In genomic region chr15:100728371-100729201, GRCh38 we compare ENCODE assay signal across 21 cellular contexts.
A peak's percentile ranks its signal among the peaks of the same experiment; 100 is the strongest.
DNase-seq lines count a peak whose midpoint lies in the region; ATAC-seq and TF ChIP-seq lines count a peak whose summit lies in the region.
"Had no signal": no experiment of that assay in that cellular context is flagged by ENCODE, and none has a peak within 500 bp of the region (broad histone marks: within the 10 kb centered on the region; RNA-seq: fewer than 3 reads in every experiment).

No MANE protein-coding gene starts in this region.

- H3K4me2 ChIP-seq in mammary epithelial cell (ENCODE audit: insufficient read depth, low read depth, low read length) (no peak overlapping the region), osteoblast (ENCODE audit: insufficient read depth, low read length) (no peak overlapping the region)

- H3K36me3 ChIP-seq in HEK293 (ENCODE audit: control insufficient read depth in 2 of 2, insufficient read depth in 1 of 2, low read length in 2 of 2), result no peaks in the 10 kb centered on the region
- H3K36me3 ChIP-seq in mammary epithelial cell (ENCODE audit: insufficient read depth, low read length), result no peaks in the 10 kb centered on the region
- H3K36me3 ChIP-seq in osteoblast (ENCODE audit: insufficient read depth, low read length), result no peaks in the 10 kb centered on the region
- H3K36me3 ChIP-seq: left lung, tibial artery had no signal

- H3K79me2 ChIP-seq in mammary epithelial cell (ENCODE audit: insufficient read depth, low read length), result no peaks in the 10 kb centered on the region
- H3K79me2 ChIP-seq in osteoblast (ENCODE audit: insufficient read depth, low read length), result no peaks in the 10 kb centered on the region

- TF ChIP-seq CTCF in HEK293 (tag by site-specific recombination; IDR thresholded peaks at IDR 0.05), result no peak
- no peak for TF ChIP-seq CTCF in mammary epithelial cell (conservative IDR thresholded peaks at IDR 0.05 in 1 of 2, IDR thresholded peaks at IDR 0.05 in 1 of 2; ENCODE audit: extremely low read depth in 1 of 2, insufficient read depth in 1 of 2, low read depth in 1 of 2, low read length in 2 of 2)
- TF ChIP-seq CTCF in osteoblast (IDR thresholded peaks at IDR 0.05; ENCODE audit: extremely low read depth, low read depth, low read length), result no peak

- H3K27me3 ChIP-seq in mammary epithelial cell (ENCODE audit: insufficient read depth, low read length) (no peaks in the 10 kb centered on the region), osteoblast (ENCODE audit: insufficient read depth, low read length) (no peaks in the 10 kb centered on the region)
- H3K27me3 ChIP-seq: left lung, tibial artery had no signal

- WGBS in mammary epithelial cell (ENCODE audit: low coverage, missing lambda C conversion rate), result 90% methylated on average over 17 of the region's 17 CpGs

- H3K9ac ChIP-seq in mammary epithelial cell (ENCODE audit: insufficient read depth, low read length), result peak overlapping the region; percentile 76

- BruUV-seq in mammary epithelial cell (replicated peaks; lab: Mats Ljungman, UMichigan), result no TSS peak

- H3K27ac ChIP-seq in HEK293 (ENCODE audit: extremely low read depth, low read depth, low read length) (no peak overlapping the region), mammary epithelial cell (ENCODE audit: insufficient read depth, low read depth, low read length) (peak overlapping the region; percentile 100), osteoblast (ENCODE audit: low read depth, low read length) (no peak overlapping the region)
- H3K27ac ChIP-seq: 22Rv1, left lung, psoas muscle, tibial artery had no signal

- CTCF ChIA-PET in HEK293 (lab: Yijun Ruan, JAX), result no interaction called here
- CTCF ChIA-PET in mammary epithelial cell (lab: Charles Lee; ENCODE audit: low non-redundant PET), result interaction anchor here (0.5 kb wide), 1 partner anchor 144 kb away, joined by 5 read pairs; no protein-coding TSS in a partner anchor

- in situ Hi-C loops in mammary epithelial cell (cut with MboI; ENCODE audit: low sequenced_read_pairs in 2 of 2), result loop anchor here in 1 of 2 donors (10.0 kb wide), 1 partner anchor 146 kb away; the partner anchor contains the start of gene ALDH1A3

- H3K4me1 ChIP-seq in HEK293 (ENCODE audit: control insufficient read depth, insufficient read depth, low read length), result no peaks in the 10 kb centered on the region
- H3K4me1 ChIP-seq in mammary epithelial cell (ENCODE audit: insufficient read depth, low read length), result peaks cover 77% of the 10 kb centered on the region
- peaks cover 53% of the 10 kb centered on the region for H3K4me1 ChIP-seq in osteoblast (ENCODE audit: insufficient read depth, low read length)
- H3K4me1 ChIP-seq: left lung had no signal

- no peak for ATAC-seq in HG02610 (IDR thresholded peaks at IDR 0.05; ENCODE audit: unreplicated experiment)
- ATAC-seq in GM19023 (IDR thresholded peaks at IDR 0.05; ENCODE audit: unreplicated experiment), result no peak
- ATAC-seq: psoas muscle; stimulated activated naive B cell treated with anti-CD40 and anti-IgM and Interleukin-4, amounts not matched to agents 10 μg/mL and 1 μg/mL and 100 μg/mL, for 72 hours had no signal

- no peaks in the 10 kb centered on the region for H4K20me1 ChIP-seq in mammary epithelial cell (ENCODE audit: insufficient read depth, low read length)
- no peaks in the 10 kb centered on the region for H4K20me1 ChIP-seq in osteoblast (ENCODE audit: insufficient read depth, low read length)

- POLR2A ChIA-PET in HEK293 (lab: Yijun Ruan, JAX), result no interaction called here

- H2AFZ ChIP-seq in mammary epithelial cell (ENCODE audit: low read depth, low read length) (no peak overlapping the region), osteoblast (ENCODE audit: low read length) (no peak overlapping the region)

- H3K4me3 ChIP-seq in HEK293 (ENCODE audit: low read depth, low read length) (no peak overlapping the region), mammary epithelial cell (replicated peaks in 1 of 3; ENCODE audit: insufficient read depth in 1 of 3, low read depth in 2 of 3, low read length in 3 of 3) (no peak overlapping the region), osteoblast (ENCODE audit: insufficient read depth, low read length) (no peak overlapping the region)
- H3K4me3 ChIP-seq: left lung, psoas muscle, tibial artery had no signal

- intact Hi-C loops in mammary epithelial cell (cut with micrococcal nuclease), result no loop called here

- DNase-seq in DMS 273 (lab: John Stamatoyannopoulos, UW; ENCODE audit: unreplicated experiment) (peak; percentile 6), DMS 273 treated with DMSO at 0.1 percent for 48 hours (lab: John Stamatoyannopoulos, UW) (no peak), mammary epithelial cell (no peak), osteoblast (ENCODE audit: insufficient read length, low spot score, missing footprints) (peak; percentile 9), AML-193 (lab: John Stamatoyannopoulos, UW) (no peak)
- DNase-seq: activated CD4-positive, alpha-beta T cell treated with anti-CD3 and anti-CD28 coated beads for 4 hours; KG1; left lung; MV-4-11; NCI-H2029 treated with DMSO at 0.1 percent for 48 hours; NCI-H510A; psoas muscle; SHP77; stimulated activated CD4-positive, alpha-beta T cell treated with anti-CD3 and anti-CD28 coated beads, Interleukin-1b, Interleukin-23, amount 100 ng/mL, for 48 hours; stimulated activated naive B cell treated with anti-CD40 and anti-IgM and Interleukin-4, amounts not matched to agents 10 μg/mL and 1 μg/mL and 100 μg/mL, for 72 hours; T-helper 1 cell; tibial artery had no signal

- no peaks in the 10 kb centered on the region for H3K9me3 ChIP-seq in HEK293 (ENCODE audit: control insufficient read depth, insufficient read depth, low read depth, low read length)
- no peaks in the 10 kb centered on the region for H3K9me3 ChIP-seq in mammary epithelial cell (replicated peaks; ENCODE audit: insufficient read depth, low read length)
- no peaks in the 10 kb centered on the region for H3K9me3 ChIP-seq in osteoblast (ENCODE audit: low read depth, low read length)
- H3K9me3 ChIP-seq: left lung, psoas muscle, tibial artery had no signal

- dilution Hi-C loops in mammary epithelial cell (cut with HindIII; ENCODE audit: low sequenced_read_pairs), result loop anchor here (5.0 kb wide), 1 partner anchor 34 kb away; no protein-coding TSS in a partner anchor

TF ChIP-seq in HEK293, 187 proteins besides CTCF, POLR2A, EP300 and RAD21:
- peak; percentile 50; the same call in 1 of the 2 replicates for TF ChIP-seq SCRT1 (tag by site-specific recombination; IDR thresholded peaks at IDR 0.05; ENCODE audit: borderline replicate concordance)
- peak; percentile 69; the same call in 1 of the 2 replicates for TF ChIP-seq SCRT2 (tag by site-specific recombination; IDR thresholded peaks at IDR 0.05)
- no peak for TF ChIP-seq ZNF280D (tag by site-specific recombination; IDR thresholded peaks at IDR 0.05)
- no peak for TF ChIP-seq ZNF133 (tag by site-specific recombination; IDR thresholded peaks at IDR 0.05)
TF ChIP-seq in HEK293: peak in this region for 2.

Comparison
In these comparisons a context has a peak if more than half of its experiments do, and no peak if none do; other contexts are left out.
1. DNase-seq: peak in DMS 273 (single experiment) and osteoblast (single experiment); none in DMS 273 treated with DMSO at 0.1 percent for 48 hours (single experiment), mammary epithelial cell (single experiment) and AML-193 (0 of 2).